ENCODE assay signal across 1 cellular context in genomic region chr19:10774893-10775292, GRCh38.
TF ChIP-seq lines count a peak whose summit lies in the region.

No MANE protein-coding gene starts in this region.

TF ChIP-seq in K562, 482 proteins besides CTCF, POLR2A, EP300 and RAD21 (continued from another document):
- TF ChIP-seq, protein P1, sequence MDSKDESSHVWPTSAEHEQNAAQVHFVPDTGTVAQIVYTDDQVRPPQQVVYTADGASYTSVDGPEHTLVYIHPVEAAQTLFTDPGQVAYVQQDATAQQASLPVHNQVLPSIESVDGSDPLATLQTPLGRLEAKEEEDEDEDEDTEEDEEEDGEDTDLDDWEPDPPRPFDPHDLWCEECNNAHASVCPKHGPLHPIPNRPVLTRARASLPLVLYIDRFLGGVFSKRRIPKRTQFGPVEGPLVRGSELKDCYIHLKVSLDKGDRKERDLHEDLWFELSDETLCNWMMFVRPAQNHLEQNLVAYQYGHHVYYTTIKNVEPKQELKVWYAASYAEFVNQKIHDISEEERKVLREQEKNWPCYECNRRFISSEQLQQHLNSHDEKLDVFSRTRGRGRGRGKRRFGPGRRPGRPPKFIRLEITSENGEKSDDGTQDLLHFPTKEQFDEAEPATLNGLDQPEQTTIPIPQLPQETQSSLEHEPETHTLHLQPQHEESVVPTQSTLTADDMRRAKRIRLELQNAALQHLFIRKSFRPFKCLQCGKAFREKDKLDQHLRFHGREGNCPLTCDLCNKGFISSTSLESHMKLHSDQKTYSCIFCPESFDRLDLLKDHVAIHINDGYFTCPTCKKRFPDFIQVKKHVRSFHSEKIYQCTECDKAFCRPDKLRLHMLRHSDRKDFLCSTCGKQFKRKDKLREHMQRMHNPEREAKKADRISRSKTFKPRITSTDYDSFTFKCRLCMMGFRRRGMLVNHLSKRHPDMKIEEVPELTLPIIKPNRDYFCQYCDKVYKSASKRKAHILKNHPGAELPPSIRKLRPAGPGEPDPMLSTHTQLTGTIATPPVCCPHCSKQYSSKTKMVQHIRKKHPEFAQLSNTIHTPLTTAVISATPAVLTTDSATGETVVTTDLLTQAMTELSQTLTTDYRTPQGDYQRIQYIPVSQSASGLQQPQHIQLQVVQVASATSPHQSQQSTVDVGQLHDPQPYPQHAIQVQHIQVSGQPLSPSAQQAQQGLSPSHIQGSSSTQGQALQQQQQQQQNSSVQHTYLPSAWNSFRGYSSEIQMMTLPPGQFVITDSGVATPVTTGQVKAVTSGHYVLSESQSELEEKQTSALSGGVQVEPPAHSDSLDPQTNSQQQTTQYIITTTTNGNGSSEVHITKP (IDR thresholded peaks at IDR 0.05; ENCODE audit: partially characterized antibody), result peak; percentile 82
